Comparison of ENCODE assay signal across 12 cellular contexts in genomic region chr3:172133830-172134229, GRCh38.
DNase-seq lines count a peak whose midpoint lies in the region; ATAC-seq and TF ChIP-seq lines count a peak whose summit lies in the region.
"Had no signal": no experiment of that assay in that cellular context is flagged by ENCODE, and none has a peak within 500 bp of the region (broad histone marks: within the 10 kb centered on the region; RNA-seq: fewer than 3 reads in every experiment).

No MANE protein-coding gene starts in this region.

- WGBS in body of pancreas, 2 donors: 94 to 98% methylated on average over 4 of the region's 4 CpGs

- intact Hi-C loops in activated CD8-positive, alpha-beta T cell treated with anti-CD3 and anti-CD28 coated beads for 36 hours (cut with micrococcal nuclease): no loop called here
- intact Hi-C loops in body of pancreas (cut with DNase I): no loop called here

- CTCF ChIA-PET in activated CD8-positive, alpha-beta T cell treated with anti-CD3 and anti-CD28 coated beads, Interleukin-2, amount 10 ng/mL, durations not matched to agents 7 days and 5 days (lab: Charles Lee): interaction anchor here (0.7 to 2.3 kb wide), 3 partner anchors 14 to 29 kb away, joined by 3 to 6 read pairs (median 3); no protein-coding TSS in a partner anchor
- CTCF ChIA-PET in activated CD8-positive, alpha-beta T cell treated with anti-CD3 and anti-CD28 coated beads for 36 hours (lab: Charles Lee): interaction anchor here (1.0 to 1.1 kb wide), 2 partner anchors 100 to 488 kb away, joined by 3 read pairs; no protein-coding TSS in a partner anchor
- CTCF ChIA-PET in T-cell (lab: Charles Lee): interaction anchor here (1.0 to 1.9 kb wide), 3 partner anchors 26 to 98 kb away, joined by 3 to 8 read pairs (median 4); no protein-coding TSS in a partner anchor

- H3K36me3 ChIP-seq in fibroblast of lung (ENCODE audit: control insufficient read depth, insufficient read depth, low read length): no peaks in the 10 kb centered on the region
- H3K36me3 ChIP-seq in subcutaneous abdominal adipose tissue (ENCODE audit: control insufficient read depth in 5 of 5, insufficient read depth in 5 of 5, low read length in 5 of 5): peaks cover 0 to 8% (median 3%) of the 10 kb centered on the region in 5 donors
- no peaks in the 10 kb centered on the region for H3K36me3 ChIP-seq in body of pancreas (replicated peaks in 1 of 2; ENCODE audit: insufficient read depth in 1 of 2, low read depth in 2 of 2)
- H3K36me3 ChIP-seq: uterus had no signal

- no peaks in the 10 kb centered on the region for H4K20me1 ChIP-seq in fibroblast of lung (ENCODE audit: control insufficient read depth, extremely low read depth, insufficient read depth, low read length)

- peaks cover 24% of the 10 kb centered on the region for H3K36me3 Mint-ChIP-seq in activated CD8-positive, alpha-beta T cell treated with anti-CD3 and anti-CD28 coated beads, Interleukin-2, amount 10 ng/mL, durations not matched to agents 7 days and 5 days (ENCODE audit: low read depth)
- H3K36me3 Mint-ChIP-seq in activated CD8-positive, alpha-beta T cell treated with anti-CD3 and anti-CD28 coated beads for 36 hours (ENCODE audit: low read depth): peaks cover 19% of the 10 kb centered on the region
- H3K36me3 Mint-ChIP-seq in T-cell: peaks cover 14% of the 10 kb centered on the region

- peaks cover 53% of the 10 kb centered on the region for H3K79me2 ChIP-seq in fibroblast of lung (ENCODE audit: control insufficient read depth, insufficient read depth, low read length)

- H3K9me3 ChIP-seq in fibroblast of lung (ENCODE audit: control insufficient read depth, insufficient read depth, low read depth, low read length): no peaks in the 10 kb centered on the region
- H3K9me3 ChIP-seq in subcutaneous abdominal adipose tissue (ENCODE audit: control insufficient read depth in 5 of 5, low read length in 5 of 5): no peaks in the 10 kb centered on the region
- H3K9me3 ChIP-seq in body of pancreas: no peaks in the 10 kb centered on the region
- H3K9me3 ChIP-seq: uterus had no signal

- no peaks in the 10 kb centered on the region for H3K27me3 ChIP-seq in fibroblast of lung (ENCODE audit: control insufficient read depth, insufficient read depth, low read length)
- no peaks in the 10 kb centered on the region for H3K27me3 ChIP-seq in subcutaneous abdominal adipose tissue (ENCODE audit: control insufficient read depth in 5 of 5, insufficient read depth in 4 of 5, low read length in 5 of 5)
- H3K27me3 ChIP-seq in body of pancreas: no peaks in the 10 kb centered on the region
- H3K27me3 ChIP-seq: uterus had no signal

- TF ChIP-seq POLR2A in body of pancreas (IDR thresholded peaks at IDR 0.05): no peak

- H3K9ac ChIP-seq in fibroblast of lung (ENCODE audit: insufficient read depth, low read length): no peak overlapping the region
- H3K9ac ChIP-seq in subcutaneous abdominal adipose tissue (ENCODE audit: low read length in 5 of 5): peak overlapping the region in 1 of 5 donors; percentile 56

- POLR2A ChIA-PET in activated CD8-positive, alpha-beta T cell treated with anti-CD3 and anti-CD28 coated beads, Interleukin-2, amount 10 ng/mL, durations not matched to agents 7 days and 5 days (lab: Charles Lee): interaction anchor here (1.4 kb wide), 1 partner anchor 27 kb away, joined by 3 read pairs; no protein-coding TSS in a partner anchor
- POLR2A ChIA-PET in activated CD8-positive, alpha-beta T cell treated with anti-CD3 and anti-CD28 coated beads for 36 hours (lab: Charles Lee): interaction anchor here (0.6 kb wide), 1 partner anchor 143 kb away, joined by 6 read pairs; no protein-coding TSS in a partner anchor
- POLR2A ChIA-PET in T-cell (lab: Charles Lee): interaction anchor here in 1 of 2 donors (0.6 kb wide), 1 partner anchor 46 kb away, joined by 3 read pairs; no protein-coding TSS in a partner anchor

- DNase-seq in activated CD8-positive, alpha-beta T cell treated with anti-CD3 and anti-CD28 coated beads, Interleukin-2, amount 10 ng/mL, durations not matched to agents 7 days and 5 days: no peak
- DNase-seq in activated CD8-positive, alpha-beta T cell treated with anti-CD3 and anti-CD28 coated beads for 36 hours: no peak
- DNase-seq in T-cell (no peak), fibroblast of lung (ENCODE audit: low read depth in 2 of 2) (no peak), NCI-H1048 (lab: John Stamatoyannopoulos, UW) (no peak), SKM-1 treated with dmso at 0.1 percent for 144 hours (lab: John Stamatoyannopoulos, UW; ENCODE audit: unreplicated experiment) (no peak), body of pancreas (no peak)
- DNase-seq: DND-41, left cardiac atrium, NCI-H1694, uterus had no signal

- H3K4me3 ChIP-seq in fibroblast of lung (replicated peaks in 1 of 4; ENCODE audit: control extremely low read depth in 1 of 4, insufficient read depth in 1 of 4, low read depth in 3 of 4, low read length in 4 of 4): no peak overlapping the region
- H3K4me3 ChIP-seq in subcutaneous abdominal adipose tissue (ENCODE audit: low read depth in 1 of 5, low read length in 5 of 5): no peak overlapping the region
- no peak overlapping the region for H3K4me3 ChIP-seq in body of pancreas
- H3K4me3 ChIP-seq: uterus had no signal

- H3K27ac ChIP-seq in fibroblast of lung (ENCODE audit: insufficient read depth, low read length): peak overlapping the region; percentile 6
- H3K27ac ChIP-seq in subcutaneous abdominal adipose tissue (ENCODE audit: low read depth, low read length): peak overlapping the region; percentile 59
- peak overlapping the region in 2 of 4 donors; percentile 25 to 36 for H3K27ac ChIP-seq in body of pancreas

- no peak overlapping the region for H2AFZ ChIP-seq in fibroblast of lung (ENCODE audit: low read length)

- peaks cover 59% of the 10 kb centered on the region for H3K4me1 Mint-ChIP-seq in activated CD8-positive, alpha-beta T cell treated with anti-CD3 and anti-CD28 coated beads, Interleukin-2, amount 10 ng/mL, durations not matched to agents 7 days and 5 days (ENCODE audit: low read depth)
- peaks cover 56% of the 10 kb centered on the region for H3K4me1 Mint-ChIP-seq in activated CD8-positive, alpha-beta T cell treated with anti-CD3 and anti-CD28 coated beads for 36 hours (ENCODE audit: low read depth)
- peaks cover 67 to 82% (median 72%) of the 10 kb centered on the region in 3 donors for H3K4me1 Mint-ChIP-seq in T-cell

- H3K27me3 Mint-ChIP-seq in activated CD8-positive, alpha-beta T cell treated with anti-CD3 and anti-CD28 coated beads, Interleukin-2, amount 10 ng/mL, durations not matched to agents 7 days and 5 days (ENCODE audit: low read depth): no peaks in the 10 kb centered on the region
- no peaks in the 10 kb centered on the region for H3K27me3 Mint-ChIP-seq in activated CD8-positive, alpha-beta T cell treated with anti-CD3 and anti-CD28 coated beads for 36 hours
- no peaks in the 10 kb centered on the region for H3K27me3 Mint-ChIP-seq in T-cell

- peaks cover 28% of the 10 kb centered on the region for H3K4me1 ChIP-seq in fibroblast of lung (ENCODE audit: control insufficient read depth, extremely low read depth, insufficient read depth, low read length)
- H3K4me1 ChIP-seq in subcutaneous abdominal adipose tissue (ENCODE audit: control insufficient read depth in 5 of 5, insufficient read depth in 5 of 5, low read length in 5 of 5): peaks cover 14 to 60% (median 49%) of the 10 kb centered on the region in 5 donors
- H3K4me1 ChIP-seq in body of pancreas: peaks cover 69% of the 10 kb centered on the region

- no peak for TF ChIP-seq CTCF in activated CD8-positive, alpha-beta T cell treated with anti-CD3 and anti-CD28 coated beads for 36 hours (IDR thresholded peaks at IDR 0.05)
- no peak for TF ChIP-seq CTCF in fibroblast of lung (conservative IDR thresholded peaks at IDR 0.05 in 1 of 2, IDR thresholded peaks at IDR 0.05 in 1 of 2; ENCODE audit: low read depth in 1 of 2, low read length in 2 of 2)
- no peak for TF ChIP-seq CTCF in body of pancreas (IDR thresholded peaks at IDR 0.05)

- no peak overlapping the region for H3K4me3 Mint-ChIP-seq in activated CD8-positive, alpha-beta T cell treated with anti-CD3 and anti-CD28 coated beads, Interleukin-2, amount 10 ng/mL, durations not matched to agents 7 days and 5 days
- H3K4me3 Mint-ChIP-seq in activated CD8-positive, alpha-beta T cell treated with anti-CD3 and anti-CD28 coated beads for 36 hours: no peak overlapping the region
- H3K4me3 Mint-ChIP-seq in T-cell: peak overlapping the region in 2 of 3 donors; percentile 20 to 54

- no peak for ATAC-seq in activated CD8-positive, alpha-beta T cell treated with anti-CD3 and anti-CD28 coated beads, Interleukin-2, amount 10 ng/mL, durations not matched to agents 7 days and 5 days
- no peak for ATAC-seq in activated CD8-positive, alpha-beta T cell treated with anti-CD3 and anti-CD28 coated beads for 36 hours
- ATAC-seq in T-cell (replicated peaks in 1 of 4) (no peak), body of pancreas (no peak)
- ATAC-seq: left cardiac atrium had no signal

- no peak overlapping the region for H3K4me2 ChIP-seq in fibroblast of lung (ENCODE audit: extremely low read depth, insufficient read depth, low read length)

- H3K27ac Mint-ChIP-seq in activated CD8-positive, alpha-beta T cell treated with anti-CD3 and anti-CD28 coated beads, Interleukin-2, amount 10 ng/mL, durations not matched to agents 7 days and 5 days: peak overlapping the region; percentile 36
- no peak overlapping the region for H3K27ac Mint-ChIP-seq in activated CD8-positive, alpha-beta T cell treated with anti-CD3 and anti-CD28 coated beads for 36 hours
- peak overlapping the region; percentile 80 to 84 for H3K27ac Mint-ChIP-seq in T-cell

- H3K9me3 Mint-ChIP-seq in activated CD8-positive, alpha-beta T cell treated with anti-CD3 and anti-CD28 coated beads, Interleukin-2, amount 10 ng/mL, durations not matched to agents 7 days and 5 days (ENCODE audit: insufficient read depth): no peaks in the 10 kb centered on the region
- no peaks in the 10 kb centered on the region for H3K9me3 Mint-ChIP-seq in activated CD8-positive, alpha-beta T cell treated with anti-CD3 and anti-CD28 coated beads for 36 hours
- no peaks in the 10 kb centered on the region for H3K9me3 Mint-ChIP-seq in T-cell

Comparison
In these comparisons a context has a peak if more than half of its experiments do, and no peak if none do; other contexts are left out.
1. H3K4me3 Mint-ChIP-seq: peak in T-cell (2 of 3); none in activated CD8-positive, alpha-beta T cell treated with anti-CD3 and anti-CD28 coated beads, Interleukin-2, amount 10 ng/mL, durations not matched to agents 7 days and 5 days (single experiment) and activated CD8-positive, alpha-beta T cell treated with anti-CD3 and anti-CD28 coated beads for 36 hours (single experiment).